ENCODE assay signal across 26 cellular contexts in the genomic region with DNA sequence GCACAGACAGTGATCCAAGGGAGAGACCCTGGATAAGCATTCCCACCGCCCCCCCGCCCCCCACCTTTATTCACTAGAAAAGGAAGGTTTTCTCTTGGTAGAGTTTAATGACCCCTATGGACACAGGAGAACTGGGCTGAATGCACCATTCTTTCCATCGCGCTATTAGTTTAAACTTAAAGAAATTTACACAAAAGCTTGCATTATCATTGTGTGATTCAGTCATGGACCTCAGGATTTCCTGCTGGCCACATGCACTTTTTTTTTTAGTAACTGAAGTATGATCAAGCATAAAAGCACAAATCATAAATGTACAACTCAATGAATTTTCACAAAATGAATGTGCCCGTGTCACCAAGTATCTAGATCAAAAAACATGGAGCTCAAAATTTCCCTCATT.
"Had no signal": no experiment of that assay in that cellular context is flagged by ENCODE, and none has a peak within 500 bp of the region (broad histone marks: within the 10 kb centered on the region; RNA-seq: fewer than 3 reads in every experiment).

No MANE protein-coding gene starts in this region.

- H3K4me3 ChIP-seq: pancreas, prostate gland, right atrium auricular region, sigmoid colon, stomach, thoracic aorta, thyroid gland, tibial nerve, upper lobe of left lung, vagina had no signal

- H3K27me3 ChIP-seq: pancreas, right atrium auricular region, thyroid gland, upper lobe of left lung, vagina had no signal

- H3K36me3 ChIP-seq: pancreas, prostate gland, right atrium auricular region, sigmoid colon, stomach, thoracic aorta, thyroid gland, tibial nerve, upper lobe of left lung, vagina had no signal

- DNase-seq: naive thymus-derived CD4-positive, alpha-beta T cell; natural killer cell; occipital lobe; pancreas; retina; sigmoid colon; small intestine; stimulated activated CD4-positive, alpha-beta T cell treated with anti-CD3 and anti-CD28 coated beads, Interleukin-15, amount 100 ng/mL, for 24 hours; stimulated activated CD4-positive, alpha-beta T cell treated with anti-CD3 and anti-CD28 coated beads, Interleukin-2, amount 100 ng/mL, for 24 hours; stimulated activated CD4-positive, alpha-beta T cell treated with anti-CD3 and anti-CD28 coated beads, Interleukin-2, amount 100 ng/mL, for 48 hours; stimulated activated CD4-positive, alpha-beta T cell treated with anti-CD3 and anti-CD28 coated beads, Interleukin-4, amount 100 ng/mL, for 24 hours; stimulated activated naive B cell treated with anti-CD40 and anti-IgM and Interleukin-4, amounts not matched to agents 10 μg/mL and 1 μg/mL and 100 μg/mL, for 72 hours; stimulated activated naive CD4-positive, alpha-beta T cell treated with Interleukin-2 at 50 U/mL for 16 hours; stomach; thyroid gland; trophoblast cell; upper lobe of left lung had no signal

- H3K9me3 Mint-ChIP-seq: naive thymus-derived CD4-positive, alpha-beta T cell; natural killer cell; nephron; stimulated activated effector memory CD8-positive, alpha-beta T cell treated with anti-CD3 and anti-CD28 coated beads, Interleukin-12 subunit alpha, Interleukin-12 subunit beta, amount 100 ng/mL, for 72 hours; stimulated activated naive B cell treated with anti-CD40 and anti-IgM and Interleukin-4, amounts not matched to agents 10 μg/mL and 1 μg/mL and 100 μg/mL, for 72 hours; stimulated activated naive CD8-positive, alpha-beta T cell treated with anti-CD3 and anti-CD28 coated beads, Interleukin-15, Interleukin-2, amounts not matched to agents 100 ng/mL and 50 ng/mL, for 24 hours had no signal

- H3K4me1 Mint-ChIP-seq: naive thymus-derived CD4-positive, alpha-beta T cell; natural killer cell; stimulated activated effector memory CD8-positive, alpha-beta T cell treated with anti-CD3 and anti-CD28 coated beads, Interleukin-12 subunit alpha, Interleukin-12 subunit beta, amount 100 ng/mL, for 72 hours had no signal

- H3K4me1 ChIP-seq: pancreas, prostate gland, right atrium auricular region, sigmoid colon, stomach, thyroid gland, tibial nerve, upper lobe of left lung, vagina had no signal

- H3K36me3 Mint-ChIP-seq: naive thymus-derived CD4-positive, alpha-beta T cell; natural killer cell; stimulated activated effector memory CD8-positive, alpha-beta T cell treated with anti-CD3 and anti-CD28 coated beads, Interleukin-12 subunit alpha, Interleukin-12 subunit beta, amount 100 ng/mL, for 72 hours had no signal

- FAIRE-seq: pancreas, small intestine, urothelium cell line had no signal

- H3K27ac ChIP-seq: pancreas, prostate gland, right atrium auricular region, sigmoid colon, stomach, thoracic aorta, thyroid gland, tibial nerve, upper lobe of left lung, vagina had no signal

- H3K4me3 Mint-ChIP-seq: naive thymus-derived CD4-positive, alpha-beta T cell; natural killer cell; nephron; stimulated activated effector memory CD8-positive, alpha-beta T cell treated with anti-CD3 and anti-CD28 coated beads, Interleukin-12 subunit alpha, Interleukin-12 subunit beta, amount 100 ng/mL, for 72 hours; stimulated activated naive B cell treated with anti-CD40 and anti-IgM and Interleukin-4, amounts not matched to agents 10 μg/mL and 1 μg/mL and 100 μg/mL, for 72 hours; stimulated activated naive CD8-positive, alpha-beta T cell treated with anti-CD3 and anti-CD28 coated beads, Interleukin-15, Interleukin-2, amounts not matched to agents 100 ng/mL and 50 ng/mL, for 24 hours had no signal

- ATAC-seq: naive thymus-derived CD4-positive, alpha-beta T cell; natural killer cell; pancreas; stimulated activated effector memory CD8-positive, alpha-beta T cell treated with anti-CD3 and anti-CD28 coated beads, Interleukin-12 subunit alpha, Interleukin-12 subunit beta, amount 100 ng/mL, for 72 hours; stimulated activated naive B cell treated with anti-CD40 and anti-IgM and Interleukin-4, amounts not matched to agents 10 μg/mL and 1 μg/mL and 100 μg/mL, for 72 hours had no signal

- H3K9me3 ChIP-seq: pancreas, prostate gland, right atrium auricular region, sigmoid colon, stomach, thoracic aorta, thyroid gland, tibial nerve, upper lobe of left lung, vagina had no signal

- H3K27ac Mint-ChIP-seq: naive thymus-derived CD4-positive, alpha-beta T cell; natural killer cell; stimulated activated effector memory CD8-positive, alpha-beta T cell treated with anti-CD3 and anti-CD28 coated beads, Interleukin-12 subunit alpha, Interleukin-12 subunit beta, amount 100 ng/mL, for 72 hours; stimulated activated naive B cell treated with anti-CD40 and anti-IgM and Interleukin-4, amounts not matched to agents 10 μg/mL and 1 μg/mL and 100 μg/mL, for 72 hours; stimulated activated naive CD8-positive, alpha-beta T cell treated with anti-CD3 and anti-CD28 coated beads, Interleukin-15, Interleukin-2, amounts not matched to agents 100 ng/mL and 50 ng/mL, for 24 hours had no signal
